Comparison of ENCODE assay signal across 1 cellular context in genomic region chr6:43671011-43671800, GRCh38.
TF ChIP-seq lines count a peak whose summit lies in the region.

No MANE protein-coding gene starts in this region.

TF ChIP-seq in HepG2, 621 proteins besides CTCF, POLR2A, EP300 and RAD21 (continued from another document):
- TF ChIP-seq, protein P1, sequence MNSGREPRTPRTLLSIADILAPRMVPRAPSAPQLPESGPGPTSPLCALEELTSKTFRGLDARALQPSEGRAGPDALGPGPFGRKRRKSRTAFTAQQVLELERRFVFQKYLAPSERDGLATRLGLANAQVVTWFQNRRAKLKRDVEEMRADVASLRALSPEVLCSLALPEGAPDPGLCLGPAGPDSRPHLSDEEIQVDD (CRISPR knock-in tag; IDR thresholded peaks at IDR 0.05; ENCODE audit: borderline replicate concordance), result 0 out of 2 replicates have a peak, but pooled peaks have one; percentile 13
- TF ChIP-seq ZNF460 (CRISPR knock-in tag; IDR thresholded peaks at IDR 0.05; ENCODE audit: borderline replicate concordance) (peak; percentile 25; the same call in 1 of the 2 replicates), ZNF44 (CRISPR knock-in tag; IDR thresholded peaks at IDR 0.05) (peak; percentile 81; the same call in 1 of the 2 replicates), SIX1 (CRISPR knock-in tag; IDR thresholded peaks at IDR 0.05; ENCODE audit: borderline replicate concordance) (no peak), HHEX (CRISPR knock-in tag; IDR thresholded peaks at IDR 0.05) (no peak), PRMT3 (CRISPR knock-in tag; IDR thresholded peaks at IDR 0.05; ENCODE audit: borderline replicate concordance, low read depth) (no peak), RELA (CRISPR knock-in tag; IDR thresholded peaks at IDR 0.05) (no peak), ZNF235 (CRISPR knock-in tag; IDR thresholded peaks at IDR 0.05; ENCODE audit: borderline replicate concordance) (0 out of 2 replicates have a peak, but pooled peaks have one; percentile 15), ZNF580 (CRISPR knock-in tag; IDR thresholded peaks at IDR 0.05; ENCODE audit: borderline replicate concordance, low read depth) (no peak)
